In genomic region chr12:89016970-89017778, GRCh38 we compare ENCODE assay signal across 8 cellular contexts.
DNase-seq lines count a peak whose midpoint lies in the region; ATAC-seq and TF ChIP-seq lines count a peak whose summit lies in the region.

No MANE protein-coding gene starts in this region.

- peak; percentile 13 for DNase-seq in activated naive CD4-positive, alpha-beta T cell treated with Interleukin-2 at 50 U/mL for 16 hours
- DNase-seq in activated naive CD4-positive, alpha-beta T cell (lab: John Stamatoyannopoulos, UW), result no peak
- DNase-seq in NCI-H2196 treated with DMSO at 0.1 percent for 48 hours (lab: John Stamatoyannopoulos, UW; ENCODE audit: unreplicated experiment) (peak; percentile 65), fibroblast of pulmonary artery (ENCODE audit: low read depth) (peak; percentile 88), nephron progenitor cell (peak; percentile 44)

- peak overlapping the region; percentile 75 for H3K4me3 Mint-ChIP-seq in nephron progenitor cell

- H3K9me3 Mint-ChIP-seq in nephron progenitor cell, result no peaks in the 10 kb centered on the region

- ATAC-seq in HG02885 (IDR thresholded peaks at IDR 0.05; ENCODE audit: poor library complexity, unreplicated experiment) (peak; percentile 58), GM19023 (IDR thresholded peaks at IDR 0.05; ENCODE audit: unreplicated experiment) (no peak)

- H3K27me3 Mint-ChIP-seq in nephron progenitor cell (ENCODE audit: low read depth, poor library complexity), result peaks cover 3% of the 10 kb centered on the region

- H3K27ac ChIP-seq in VCaP, result no peak overlapping the region

- peak; percentile 90 for TF ChIP-seq CTCF in VCaP (conservative IDR thresholded peaks at IDR 0.05)
- peak; percentile 74 for TF ChIP-seq CTCF in fibroblast of pulmonary artery (IDR thresholded peaks at IDR 0.05; ENCODE audit: low read length, missing control alignments)
- TF ChIP-seq CTCF in nephron progenitor cell (IDR thresholded peaks at IDR 0.05), result peak; percentile 76

- peak overlapping the region; percentile 34 for H3K4me3 ChIP-seq in fibroblast of pulmonary artery (replicated peaks; ENCODE audit: low read depth, low read length)

- peaks cover 25% of the 10 kb centered on the region for H3K4me1 Mint-ChIP-seq in nephron progenitor cell

- no peak overlapping the region for H3K27ac Mint-ChIP-seq in nephron progenitor cell

- H3K36me3 Mint-ChIP-seq in nephron progenitor cell (ENCODE audit: low read depth), result no peaks in the 10 kb centered on the region

Comparison
In these comparisons a context has a peak if more than half of its experiments do, and no peak if none do; other contexts are left out.
1. DNase-seq: peak in activated naive CD4-positive, alpha-beta T cell treated with Interleukin-2 at 50 U/mL for 16 hours (single experiment), NCI-H2196 treated with DMSO at 0.1 percent for 48 hours (single experiment), fibroblast of pulmonary artery (single experiment) and nephron progenitor cell (single experiment); none in activated naive CD4-positive, alpha-beta T cell (0 of 4).
2. Peak in every context shown above with its lines, with median percentiles within 50 percentile points of each other: CTCF ChIP-seq.